ENCODE assay signal across 29 cellular contexts in genomic region chrX:7486502-7486901, GRCh38.
"Had no signal": no experiment of that assay in that cellular context is flagged by ENCODE, and none has a peak within 500 bp of the region (broad histone marks: within the 10 kb centered on the region; RNA-seq: fewer than 3 reads in every experiment).

No MANE protein-coding gene starts in this region.

- H3K9me3 ChIP-seq: neutrophil, psoas muscle, right lobe of liver, sigmoid colon, thoracic aorta, thyroid gland, tibial nerve, upper lobe of left lung, vagina had no signal

- H3K27ac ChIP-seq: neutrophil, parathyroid adenoma, psoas muscle, right lobe of liver, sigmoid colon, thoracic aorta, thyroid gland, tibial nerve, upper lobe of left lung, vagina had no signal

- H3K27me3 ChIP-seq: neutrophil, right lobe of liver, sigmoid colon, thyroid gland, tibial nerve, upper lobe of left lung, vagina had no signal

- H3K4me3 ChIP-seq: psoas muscle, right lobe of liver, sigmoid colon, thoracic aorta, thyroid gland, tibial nerve, upper lobe of left lung, vagina had no signal

- FAIRE-seq: small intestine, urothelium cell line had no signal

- H3K36me3 ChIP-seq: neutrophil, right lobe of liver, sigmoid colon, thoracic aorta, thyroid gland, tibial nerve, upper lobe of left lung, vagina had no signal

- ATAC-seq: naive thymus-derived CD8-positive, alpha-beta T cell; natural killer cell treated with Interleukin-12 subunit alpha and Interleukin-12 subunit beta and Interleukin-15 and Interleukin-18, amount 100 ng/mL, for 72 hours; psoas muscle; right cardiac atrium; right lobe of liver; stimulated activated memory B cell treated with anti-CD40 and anti-IgM and Interleukin-4, amounts not matched to agents 10 μg/mL and 1 μg/mL and 100 μg/mL, for 72 hours; stimulated activated naive CD8-positive, alpha-beta T cell treated with anti-CD3 and anti-CD28 coated beads, Interleukin-15, amount 100 ng/mL, for 72 hours; stimulated activated naive CD8-positive, alpha-beta T cell treated with anti-CD3 and anti-CD28 coated beads, Interleukin-15, Interleukin-2, amounts not matched to agents 100 U/mL and 50 U/mL, for 24 hours had no signal

- H3K4me1 ChIP-seq: parathyroid adenoma, psoas muscle, right lobe of liver, sigmoid colon, thyroid gland, tibial nerve, upper lobe of left lung, vagina had no signal

- DNase-seq: naive thymus-derived CD8-positive, alpha-beta T cell; nephron progenitor cell; nucleus accumbens; posterior cingulate gyrus; psoas muscle; right cardiac atrium; right lobe of liver; sigmoid colon; small intestine; stimulated activated CD4-positive, alpha-beta T cell treated with anti-CD3 and anti-CD28 coated beads, Interleukin-15, amount 100 ng/mL, for 24 hours; stimulated activated CD4-positive, alpha-beta T cell treated with anti-CD3 and anti-CD28 coated beads, Interleukin-2, amount 100 ng/mL, for 24 hours; stimulated activated CD4-positive, alpha-beta T cell treated with anti-CD3 and anti-CD28 coated beads, Interleukin-2, amount 100 ng/mL, for 48 hours; stimulated activated CD4-positive, alpha-beta T cell treated with anti-CD3 and anti-CD28 coated beads, Interleukin-4, amount 100 ng/mL, for 4 hours; stimulated activated CD8-positive, alpha-beta memory T cell treated with anti-CD3 and anti-CD28 coated beads, Interleukin-4, amount 100 ng/mL, for 48 hours; stimulated activated naive CD4-positive, alpha-beta T cell; stimulated activated naive CD8-positive, alpha-beta T cell treated with anti-CD3 and anti-CD28 coated beads, Interleukin-15, amount 100 ng/mL, for 72 hours; stimulated activated naive CD8-positive, alpha-beta T cell treated with anti-CD3 and anti-CD28 coated beads, Interleukin-15, Interleukin-2, amounts not matched to agents 100 U/mL and 50 U/mL, for 24 hours; substantia nigra; thyroid gland; trophoblast cell; upper lobe of left lung had no signal
